Comparison of ENCODE assay signal across 10 cellular contexts in the genomic region with DNA sequence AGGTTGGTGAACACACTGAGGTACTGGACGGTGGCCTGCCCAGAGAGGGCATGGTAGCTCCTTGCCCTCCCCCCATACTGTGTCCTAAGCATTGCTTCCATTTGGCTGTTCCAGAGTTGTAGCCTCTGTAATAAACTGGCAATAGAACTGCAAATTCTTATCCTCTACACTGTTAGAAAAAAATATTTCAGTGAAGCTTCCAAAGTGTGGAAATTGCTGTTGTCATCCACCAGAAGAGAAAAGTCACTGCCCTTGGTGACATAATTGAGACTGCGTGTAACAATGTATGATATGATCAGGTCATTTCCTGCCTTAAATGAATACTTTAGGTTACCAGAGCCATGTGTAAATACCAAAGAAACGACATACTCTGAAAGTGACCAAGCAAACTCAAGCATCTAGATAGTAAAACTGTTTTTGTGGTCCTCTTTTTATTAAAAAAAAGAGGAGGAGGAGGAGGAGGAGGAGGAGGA.
DNase-seq lines count a peak whose midpoint lies in the region; ATAC-seq and TF ChIP-seq lines count a peak whose summit lies in the region.
"Had no signal": no experiment of that assay in that cellular context is flagged by ENCODE, and none has a peak within 500 bp of the region (broad histone marks: within the 10 kb centered on the region; RNA-seq: fewer than 3 reads in every experiment).

No MANE protein-coding gene starts in this region.

- H3K27me3 Mint-ChIP-seq in activated CD4-positive, alpha-beta memory T cell treated with anti-CD3 and anti-CD28 coated beads, Interleukin-2, amount 10 ng/mL, durations not matched to agents 7 days and 5 days = no peaks in the 10 kb centered on the region

- peak overlapping the region; percentile 77 for H3K27ac Mint-ChIP-seq in activated CD4-positive, alpha-beta memory T cell treated with anti-CD3 and anti-CD28 coated beads, Interleukin-2, amount 10 ng/mL, durations not matched to agents 7 days and 5 days

- H3K9me3 ChIP-seq in heart left ventricle (no peaks in the 10 kb centered on the region), vagina (no peaks in the 10 kb centered on the region)

- POLR2A ChIA-PET in activated CD4-positive, alpha-beta memory T cell treated with anti-CD3 and anti-CD28 coated beads, Interleukin-2, amount 10 ng/mL, durations not matched to agents 7 days and 5 days (lab: Charles Lee) = interaction anchor here (0.7 to 2.4 kb wide), 9 partner anchors 8 to 136 kb away, joined by 3 to 11 read pairs (median 3); a partner anchor contains a TSS

- WGBS in heart left ventricle, 4 donors = 46 to 60% (median 53%) methylated on average over 3 of the region's 3 CpGs

- ATAC-seq in Right ventricle myocardium inferior = peak; percentile 65
- ATAC-seq in heart left ventricle = peak in 3 of 4 donors; percentile 14 to 70 (median 42)
- ATAC-seq in GM18502 (IDR thresholded peaks at IDR 0.05; ENCODE audit: poor library complexity, unreplicated experiment) = no peak
- no peak for ATAC-seq in HG02610 (IDR thresholded peaks at IDR 0.05; ENCODE audit: unreplicated experiment)

- no peaks in the 10 kb centered on the region for H3K27me3 ChIP-seq in heart left ventricle
- no peaks in the 10 kb centered on the region for H3K27me3 ChIP-seq in vagina

- CTCF ChIA-PET in activated CD4-positive, alpha-beta memory T cell treated with anti-CD3 and anti-CD28 coated beads, Interleukin-2, amount 10 ng/mL, durations not matched to agents 7 days and 5 days (lab: Charles Lee) = interaction anchor here (1.1 to 1.9 kb wide), 5 partner anchors 23 to 82 kb away, joined by 3 to 9 read pairs (median 5); no protein-coding TSS in a partner anchor

- H3K27ac ChIP-seq in heart left ventricle = peak overlapping the region in 4 of 12 donors; percentile 2 to 51 (median 34)
- peak overlapping the region; percentile 48 for H3K27ac ChIP-seq in vagina

- H3K36me3 ChIP-seq in heart left ventricle (peaks cover 0 to 80% (median 56%) of the 10 kb centered on the region in 9 donors), vagina (peaks cover 0 to 30% of the 10 kb centered on the region in 2 donors)

- TF ChIP-seq POLR2A in heart left ventricle (IDR thresholded peaks at IDR 0.05) = no peak
- no peak for TF ChIP-seq POLR2A in vagina (IDR thresholded peaks at IDR 0.05)

- H3K4me1 ChIP-seq in heart left ventricle = peaks cover 0 to 12% (median 2%) of the 10 kb centered on the region in 12 donors
- H3K4me1 ChIP-seq in vagina = peaks cover 13% of the 10 kb centered on the region

- DNase-seq in Right ventricle myocardium inferior (ENCODE audit: missing footprints) (no peak), cardiac septum (ENCODE audit: low spot score) (no peak), heart left ventricle (no peak), vagina (ENCODE audit: extremely low spot score in 2 of 2) (no peak), AG08396 (ENCODE audit: low spot score) (no peak)
- no peak for DNase-seq in activated CD4-positive, alpha-beta memory T cell treated with anti-CD3 and anti-CD28 coated beads, Interleukin-2, amount 10 ng/mL, durations not matched to agents 7 days and 5 days
- DNase-seq: DMS79, NCI-H510A had no signal

- peaks cover 18% of the 10 kb centered on the region for H3K36me3 Mint-ChIP-seq in activated CD4-positive, alpha-beta memory T cell treated with anti-CD3 and anti-CD28 coated beads, Interleukin-2, amount 10 ng/mL, durations not matched to agents 7 days and 5 days (ENCODE audit: low read depth)

- peaks cover 13% of the 10 kb centered on the region for H3K4me1 Mint-ChIP-seq in activated CD4-positive, alpha-beta memory T cell treated with anti-CD3 and anti-CD28 coated beads, Interleukin-2, amount 10 ng/mL, durations not matched to agents 7 days and 5 days

- intact Hi-C loops in Right ventricle myocardium inferior (cut with DNase I) (no loop called here), cardiac septum (cut with DNase I) (no loop called here), heart left ventricle (cut with DNase I) (loop anchor here in 2 of 10 donors (5.0 to 10.0 kb wide), 2 partner anchors 58 to 75 kb away; no protein-coding TSS in a partner anchor), vagina (cut with DNase I) (no loop called here)

- H3K9me3 Mint-ChIP-seq in activated CD4-positive, alpha-beta memory T cell treated with anti-CD3 and anti-CD28 coated beads, Interleukin-2, amount 10 ng/mL, durations not matched to agents 7 days and 5 days = no peaks in the 10 kb centered on the region

- TF ChIP-seq CTCF in heart left ventricle (IDR thresholded peaks at IDR 0.05) (no peak), vagina (IDR thresholded peaks at IDR 0.05) (no peak)

- H3K4me3 ChIP-seq in heart left ventricle (no peak overlapping the region), vagina (no peak overlapping the region)

- H3K4me3 Mint-ChIP-seq in activated CD4-positive, alpha-beta memory T cell treated with anti-CD3 and anti-CD28 coated beads, Interleukin-2, amount 10 ng/mL, durations not matched to agents 7 days and 5 days = no peak overlapping the region

Comparison
In these comparisons a context has a peak if more than half of its experiments do, and no peak if none do; other contexts are left out.
1. ATAC-seq: peak in Right ventricle myocardium inferior (single experiment) and heart left ventricle (3 of 4); none in GM18502 (single experiment) and HG02610 (single experiment).